In genomic region chr20:44780226-44780625, GRCh38 we compare ENCODE assay signal across 8 cellular contexts. TPM values are rescaled to one million over a fixed set of nuclear protein-coding genes. Genes with fewer than 3 reads are reported as not detected.
DNase-seq lines count a peak whose midpoint lies in the region; ATAC-seq and TF ChIP-seq lines count a peak whose summit lies in the region.

No MANE protein-coding gene starts in this region.

- TF ChIP-seq CTCF in adrenal gland (IDR thresholded peaks at IDR 0.05) (no peak), liver (IDR thresholded peaks at IDR 0.05; ENCODE audit: low read depth, low read length, missing input control) (no peak)

- 30 to 33% (median 31%) methylated on average over 5 of the region's 5 CpGs for WGBS in adrenal gland, 4 donors
- WGBS in liver: 32% methylated on average over 5 of the region's 5 CpGs

- intact Hi-C loops in adrenal gland (cut with DNase I): no loop called here

- H3K9me3 ChIP-seq in adrenal gland (replicated peaks in 1 of 3): no peaks in the 10 kb centered on the region
- H3K9me3 ChIP-seq in liver (ENCODE audit: control insufficient read depth in 4 of 4, low read length in 3 of 4): no peaks in the 10 kb centered on the region

- no peak overlapping the region for H3K9ac ChIP-seq in liver (ENCODE audit: low read depth in 1 of 2, low read length in 2 of 2)

- DNase-seq in ELR (ENCODE audit: low read depth): peak; percentile 64
- peak; percentile 63 for DNase-seq in NAMALWA (ENCODE audit: low spot score)
- peak in 4 of 7 donors; percentile 31 to 56 (median 41) for DNase-seq in adrenal gland
- no peak for DNase-seq in NCI-H345 (lab: John Stamatoyannopoulos, UW)

- no peak for TF ChIP-seq POLR2A in adrenal gland (IDR thresholded peaks at IDR 0.05)

- no peak for TF ChIP-seq RAD21 in liver (IDR thresholded peaks at IDR 0.05)

- H3K36me3 ChIP-seq in adrenal gland (replicated peaks in 1 of 2) (no peaks in the 10 kb centered on the region), liver (ENCODE audit: control insufficient read depth in 4 of 4, insufficient read depth in 3 of 4, low read depth in 1 of 4, low read length in 3 of 4) (no peaks in the 10 kb centered on the region)

- H3K27ac ChIP-seq in adrenal gland (no peak overlapping the region), liver (ENCODE audit: low read depth in 1 of 2, low read length in 2 of 2) (no peak overlapping the region)

- H3K4me3 ChIP-seq in adrenal gland: no peak overlapping the region
- H3K4me3 ChIP-seq in liver (ENCODE audit: low read depth in 1 of 3, low read length in 3 of 3): no peak overlapping the region

- no peak for ATAC-seq in GM21381 (IDR thresholded peaks at IDR 0.05; ENCODE audit: unreplicated experiment)
- no peak for ATAC-seq in HG03342 (IDR thresholded peaks at IDR 0.05; ENCODE audit: unreplicated experiment)
- no peak for ATAC-seq in HG02852 (IDR thresholded peaks at IDR 0.05; ENCODE audit: unreplicated experiment)

- no peaks in the 10 kb centered on the region for H3K4me1 ChIP-seq in adrenal gland (replicated peaks in 1 of 2)
- H3K4me1 ChIP-seq in liver (ENCODE audit: control insufficient read depth in 4 of 4, insufficient read depth in 4 of 4, low read length in 3 of 4): no peaks in the 10 kb centered on the region

- no peaks in the 10 kb centered on the region for H3K27me3 ChIP-seq in adrenal gland
- peaks cover 0 to 2% (median 0%) of the 10 kb centered on the region in 4 donors for H3K27me3 ChIP-seq in liver (ENCODE audit: control insufficient read depth in 4 of 4, insufficient read depth in 4 of 4, low read length in 3 of 4)

TF ChIP-seq in liver, 16 proteins besides CTCF, POLR2A, EP300 and RAD21:
- peak; percentile 99 for TF ChIP-seq REST (IDR thresholded peaks at IDR 0.05)
- no peak for TF ChIP-seq HNF4A (conservative IDR thresholded peaks at IDR 0.05)

RNA-seq across cellular contexts. Expression of gene RIMS4, which starts 30.1 kb away (rescaled TPM):
- total RNA-seq in adrenal gland: 1 to 10 TPM in 3 of 8 donors, under 1 TPM in 4, not detected in 1; 0.11 to 6.3 (median 0.57) TPM
- 1 to 10 TPM in 1 of 3 donors, under 1 TPM in 2; 0.54 to 1.5 (median 0.86) TPM for polyA plus RNA-seq in adrenal gland
- not detected for total RNA-seq in liver
- polyA plus RNA-seq in liver: not detected

RNA-seq across cellular contexts. Expression of gene KCNK15, which starts 34.6 kb away (rescaled TPM):
- total RNA-seq in adrenal gland (10 to 100 TPM in 1 of 8 donors, 1 to 10 TPM in 6, under 1 TPM in 1; 0.84 to 11.0 (median 3.5) TPM), liver (under 1 TPM in 1 of 2 donors, not detected in 1; 0.08 TPM)
- polyA plus RNA-seq in adrenal gland (under 1 TPM; 0.42 to 0.84 (median 0.56) TPM), liver (under 1 TPM; 0.08 to 0.11 TPM)
